32 cellular contexts compared by ENCODE assay signal in the genomic region with DNA sequence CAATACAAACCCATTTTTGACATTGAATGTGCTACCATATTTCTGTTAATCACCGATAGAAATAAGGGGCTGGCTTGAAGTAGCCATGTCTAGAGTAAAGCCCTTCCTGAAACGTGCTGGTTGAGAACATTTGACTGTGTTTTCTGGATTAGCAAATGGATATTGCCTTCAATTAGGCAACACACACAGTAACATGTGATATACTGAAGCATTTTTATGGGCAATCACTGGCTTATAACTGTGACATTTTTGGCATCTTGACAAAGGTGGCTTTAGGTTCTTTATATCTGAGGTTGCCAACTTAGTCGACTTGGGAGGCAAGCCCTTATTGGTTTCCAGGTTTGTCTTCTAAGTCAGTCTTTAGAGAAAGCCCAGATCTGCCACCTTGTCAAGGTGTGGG.
"Had no signal": no experiment of that assay in that cellular context is flagged by ENCODE, and none has a peak within 500 bp of the region (broad histone marks: within the 10 kb centered on the region; RNA-seq: fewer than 3 reads in every experiment).

No MANE protein-coding gene starts in this region.

- H3K9me3 ChIP-seq: adrenal gland, body of pancreas, breast epithelium had no signal

- H3K4me3 ChIP-seq: adrenal gland, ascending aorta, body of pancreas, breast epithelium, cardiac muscle cell had no signal

- ATAC-seq: activated naive CD4-positive, alpha-beta T cell treated with anti-CD3 and anti-CD28 coated beads, Interleukin-2, amount 50 U/mL, for 72 hours; activated naive CD8-positive, alpha-beta T cell treated with anti-CD3 and anti-CD28 coated beads, Interleukin-2, amount 50 U/mL, for 24 hours; activated T-cell treated with anti-CD3 and anti-CD28 coated beads, Interleukin-2, amount 50 U/mL, for 4 hours; activated T-cell treated with anti-CD3 and anti-CD28 coated beads, Interleukin-2, amount 50 U/mL, for 72 hours; activated T-helper 17 cell treated with anti-CD3 and anti-CD28 coated beads, Interleukin-2, amount 50 U/mL, for 72 hours; body of pancreas had no signal

- H3K36me3 ChIP-seq: adrenal gland, ascending aorta, brain microvascular endothelial cell, breast epithelium, cardiac muscle cell had no signal

- H3K4me1 ChIP-seq: adrenal gland, ascending aorta, body of pancreas, breast epithelium had no signal

- H3K27me3 ChIP-seq: adrenal gland, ascending aorta, body of pancreas, brain microvascular endothelial cell, breast epithelium, cardiac muscle cell had no signal

- DNase-seq: activated effector memory CD4-positive, alpha-beta T cell treated with anti-CD3 and anti-CD28 coated beads, Interleukin-2, amount 50 U/mL, for 16 hours; activated effector memory CD4-positive, alpha-beta T cell treated with Interleukin-2 at 50 U/mL for 16 hours; activated gamma-delta T cell; activated gamma-delta T cell treated with Interleukin-2 at 50 U/mL for 16 hours; activated naive CD4-positive, alpha-beta T cell; activated naive CD4-positive, alpha-beta T cell treated with anti-CD3 and anti-CD28 coated beads for 36 hours; activated naive CD4-positive, alpha-beta T cell treated with anti-CD3 and anti-CD28 coated beads, Interleukin-2, amount 10 ng/mL, durations not matched to agents 7 days and 5 days; activated naive CD4-positive, alpha-beta T cell treated with anti-CD3 and anti-CD28 coated beads, Interleukin-2, amount 50 U/mL, for 16 hours; activated naive CD4-positive, alpha-beta T cell treated with Interleukin-2 at 50 U/mL for 16 hours; activated naive CD8-positive, alpha-beta T cell treated with anti-CD3 and anti-CD28 coated beads for 36 hours; activated naive CD8-positive, alpha-beta T cell treated with anti-CD3 and anti-CD28 coated beads, Interleukin-2, amount 10 ng/mL, durations not matched to agents 7 days and 5 days; activated naive CD8-positive, alpha-beta T cell treated with anti-CD3 and anti-CD28 coated beads, Interleukin-2, amount 50 U/mL, for 24 hours; activated T-cell treated with anti-CD3 and anti-CD28 coated beads, Interleukin-2, amount 50 U/mL, for 1 hour; activated T-cell treated with anti-CD3 and anti-CD28 coated beads, Interleukin-2, amount 50 U/mL, for 24 hours; activated T-cell treated with anti-CD3 and anti-CD28 coated beads, Interleukin-2, amount 50 U/mL, for 4 hours; activated T-cell treated with anti-CD3 and anti-CD28 coated beads, Interleukin-2, amount 50 U/mL, for 48 hours; activated T-cell treated with anti-CD3 and anti-CD28 coated beads, Interleukin-2, amount 50 U/mL, for 72 hours; adrenal gland; amniotic stem cell; amygdala; anterior cingulate cortex; aorta; body of pancreas; brain microvascular endothelial cell; caudate nucleus; central memory CD4-positive, alpha-beta T cell; cerebellar nuclear complex had no signal
